In the genomic region with DNA sequence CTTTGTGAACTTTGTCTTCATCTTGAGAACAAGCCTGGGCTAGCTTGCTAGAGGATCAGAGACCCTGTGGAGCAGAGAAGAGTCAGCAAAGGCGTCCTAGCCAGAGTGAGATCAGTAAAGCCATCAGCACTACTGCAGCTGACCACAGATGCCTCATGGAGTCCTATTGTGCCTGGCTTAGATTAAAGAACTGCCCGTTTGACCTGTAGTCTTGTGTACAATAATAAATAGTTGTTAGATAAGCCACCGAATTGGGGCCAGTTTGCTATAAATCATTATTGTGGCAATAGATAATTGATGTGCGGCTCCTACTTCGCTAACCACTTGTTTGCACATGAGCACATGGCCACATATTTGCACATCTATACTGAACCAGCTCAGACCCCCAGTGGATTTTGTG, we compare ENCODE assay signal across 1 cellular context.
TF ChIP-seq lines count a peak whose summit lies in the region.

No MANE protein-coding gene starts in this region.

TF ChIP-seq in GM23338, 12 proteins besides CTCF, POLR2A, EP300 and RAD21:
- TF ChIP-seq, protein P1, sequence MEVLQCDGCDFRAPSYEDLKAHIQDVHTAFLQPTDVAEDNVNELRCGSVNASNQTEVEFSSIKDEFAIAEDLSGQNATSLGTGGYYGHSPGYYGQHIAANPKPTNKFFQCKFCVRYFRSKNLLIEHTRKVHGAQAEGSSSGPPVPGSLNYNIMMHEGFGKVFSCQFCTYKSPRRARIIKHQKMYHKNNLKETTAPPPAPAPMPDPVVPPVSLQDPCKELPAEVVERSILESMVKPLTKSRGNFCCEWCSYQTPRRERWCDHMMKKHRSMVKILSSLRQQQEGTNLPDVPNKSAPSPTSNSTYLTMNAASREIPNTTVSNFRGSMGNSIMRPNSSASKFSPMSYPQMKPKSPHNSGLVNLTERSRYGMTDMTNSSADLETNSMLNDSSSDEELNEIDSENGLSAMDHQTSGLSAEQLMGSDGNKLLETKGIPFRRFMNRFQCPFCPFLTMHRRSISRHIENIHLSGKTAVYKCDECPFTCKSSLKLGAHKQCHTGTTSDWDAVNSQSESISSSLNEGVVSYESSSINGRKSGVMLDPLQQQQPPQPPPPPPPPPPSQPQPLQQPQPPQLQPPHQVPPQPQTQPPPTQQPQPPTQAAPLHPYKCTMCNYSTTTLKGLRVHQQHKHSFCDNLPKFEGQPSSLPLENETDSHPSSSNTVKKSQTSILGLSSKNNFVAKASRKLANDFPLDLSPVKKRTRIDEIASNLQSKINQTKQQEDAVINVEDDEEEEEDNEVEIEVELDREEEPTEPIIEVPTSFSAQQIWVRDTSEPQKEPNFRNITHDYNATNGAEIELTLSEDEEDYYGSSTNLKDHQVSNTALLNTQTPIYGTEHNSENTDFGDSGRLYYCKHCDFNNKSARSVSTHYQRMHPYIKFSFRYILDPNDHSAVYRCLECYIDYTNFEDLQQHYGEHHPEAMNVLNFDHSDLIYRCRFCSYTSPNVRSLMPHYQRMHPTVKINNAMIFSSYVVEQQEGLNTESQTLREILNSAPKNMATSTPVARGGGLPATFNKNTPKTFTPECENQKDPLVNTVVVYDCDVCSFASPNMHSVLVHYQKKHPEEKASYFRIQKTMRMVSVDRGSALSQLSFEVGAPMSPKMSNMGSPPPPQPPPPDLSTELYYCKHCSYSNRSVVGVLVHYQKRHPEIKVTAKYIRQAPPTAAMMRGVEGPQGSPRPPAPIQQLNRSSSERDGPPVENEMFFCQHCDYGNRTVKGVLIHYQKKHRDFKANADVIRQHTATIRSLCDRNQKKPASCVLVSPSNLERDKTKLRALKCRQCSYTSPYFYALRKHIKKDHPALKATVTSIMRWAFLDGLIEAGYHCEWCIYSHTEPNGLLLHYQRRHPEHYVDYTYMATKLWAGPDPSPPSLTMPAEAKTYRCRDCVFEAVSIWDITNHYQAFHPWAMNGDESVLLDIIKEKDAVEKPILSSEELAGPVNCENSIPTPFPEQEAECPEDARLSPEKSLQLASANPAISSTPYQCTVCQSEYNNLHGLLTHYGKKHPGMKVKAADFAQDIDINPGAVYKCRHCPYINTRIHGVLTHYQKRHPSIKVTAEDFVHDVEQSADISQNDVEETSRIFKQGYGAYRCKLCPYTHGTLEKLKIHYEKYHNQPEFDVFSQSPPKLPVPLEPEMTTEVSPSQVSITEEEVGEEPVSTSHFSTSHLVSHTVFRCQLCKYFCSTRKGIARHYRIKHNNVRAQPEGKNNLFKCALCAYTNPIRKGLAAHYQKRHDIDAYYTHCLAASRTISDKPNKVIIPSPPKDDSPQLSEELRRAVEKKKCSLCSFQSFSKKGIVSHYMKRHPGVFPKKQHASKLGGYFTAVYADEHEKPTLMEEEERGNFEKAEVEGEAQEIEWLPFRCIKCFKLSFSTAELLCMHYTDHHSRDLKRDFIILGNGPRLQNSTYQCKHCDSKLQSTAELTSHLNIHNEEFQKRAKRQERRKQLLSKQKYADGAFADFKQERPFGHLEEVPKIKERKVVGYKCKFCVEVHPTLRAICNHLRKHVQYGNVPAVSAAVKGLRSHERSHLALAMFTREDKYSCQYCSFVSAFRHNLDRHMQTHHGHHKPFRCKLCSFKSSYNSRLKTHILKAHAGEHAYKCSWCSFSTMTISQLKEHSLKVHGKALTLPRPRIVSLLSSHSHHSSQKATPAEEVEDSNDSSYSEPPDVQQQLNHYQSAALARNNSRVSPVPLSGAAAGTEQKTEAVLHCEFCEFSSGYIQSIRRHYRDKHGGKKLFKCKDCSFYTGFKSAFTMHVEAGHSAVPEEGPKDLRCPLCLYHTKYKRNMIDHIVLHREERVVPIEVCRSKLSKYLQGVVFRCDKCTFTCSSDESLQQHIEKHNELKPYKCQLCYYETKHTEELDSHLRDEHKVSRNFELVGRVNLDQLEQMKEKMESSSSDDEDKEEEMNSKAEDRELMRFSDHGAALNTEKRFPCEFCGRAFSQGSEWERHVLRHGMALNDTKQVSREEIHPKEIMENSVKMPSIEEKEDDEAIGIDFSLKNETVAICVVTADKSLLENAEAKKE (CRISPR knock-in tag; IDR thresholded peaks at IDR 0.05) = no peak
- TF ChIP-seq CREB1 (CRISPR knock-in tag; IDR thresholded peaks at IDR 0.05; ENCODE audit: low read depth) = no peak
- TF ChIP-seq, protein P2, sequence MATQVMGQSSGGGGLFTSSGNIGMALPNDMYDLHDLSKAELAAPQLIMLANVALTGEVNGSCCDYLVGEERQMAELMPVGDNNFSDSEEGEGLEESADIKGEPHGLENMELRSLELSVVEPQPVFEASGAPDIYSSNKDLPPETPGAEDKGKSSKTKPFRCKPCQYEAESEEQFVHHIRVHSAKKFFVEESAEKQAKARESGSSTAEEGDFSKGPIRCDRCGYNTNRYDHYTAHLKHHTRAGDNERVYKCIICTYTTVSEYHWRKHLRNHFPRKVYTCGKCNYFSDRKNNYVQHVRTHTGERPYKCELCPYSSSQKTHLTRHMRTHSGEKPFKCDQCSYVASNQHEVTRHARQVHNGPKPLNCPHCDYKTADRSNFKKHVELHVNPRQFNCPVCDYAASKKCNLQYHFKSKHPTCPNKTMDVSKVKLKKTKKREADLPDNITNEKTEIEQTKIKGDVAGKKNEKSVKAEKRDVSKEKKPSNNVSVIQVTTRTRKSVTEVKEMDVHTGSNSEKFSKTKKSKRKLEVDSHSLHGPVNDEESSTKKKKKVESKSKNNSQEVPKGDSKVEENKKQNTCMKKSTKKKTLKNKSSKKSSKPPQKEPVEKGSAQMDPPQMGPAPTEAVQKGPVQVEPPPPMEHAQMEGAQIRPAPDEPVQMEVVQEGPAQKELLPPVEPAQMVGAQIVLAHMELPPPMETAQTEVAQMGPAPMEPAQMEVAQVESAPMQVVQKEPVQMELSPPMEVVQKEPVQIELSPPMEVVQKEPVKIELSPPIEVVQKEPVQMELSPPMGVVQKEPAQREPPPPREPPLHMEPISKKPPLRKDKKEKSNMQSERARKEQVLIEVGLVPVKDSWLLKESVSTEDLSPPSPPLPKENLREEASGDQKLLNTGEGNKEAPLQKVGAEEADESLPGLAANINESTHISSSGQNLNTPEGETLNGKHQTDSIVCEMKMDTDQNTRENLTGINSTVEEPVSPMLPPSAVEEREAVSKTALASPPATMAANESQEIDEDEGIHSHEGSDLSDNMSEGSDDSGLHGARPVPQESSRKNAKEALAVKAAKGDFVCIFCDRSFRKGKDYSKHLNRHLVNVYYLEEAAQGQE (IDR thresholded peaks at IDR 0.05; ENCODE audit: unreplicated experiment) = no peak
- no peak for TF ChIP-seq JUNB (IDR thresholded peaks at IDR 0.05; ENCODE audit: unreplicated experiment)
- TF ChIP-seq, protein P3, sequence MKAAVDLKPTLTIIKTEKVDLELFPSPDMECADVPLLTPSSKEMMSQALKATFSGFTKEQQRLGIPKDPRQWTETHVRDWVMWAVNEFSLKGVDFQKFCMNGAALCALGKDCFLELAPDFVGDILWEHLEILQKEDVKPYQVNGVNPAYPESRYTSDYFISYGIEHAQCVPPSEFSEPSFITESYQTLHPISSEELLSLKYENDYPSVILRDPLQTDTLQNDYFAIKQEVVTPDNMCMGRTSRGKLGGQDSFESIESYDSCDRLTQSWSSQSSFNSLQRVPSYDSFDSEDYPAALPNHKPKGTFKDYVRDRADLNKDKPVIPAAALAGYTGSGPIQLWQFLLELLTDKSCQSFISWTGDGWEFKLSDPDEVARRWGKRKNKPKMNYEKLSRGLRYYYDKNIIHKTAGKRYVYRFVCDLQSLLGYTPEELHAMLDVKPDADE (IDR thresholded peaks at IDR 0.05) = no peak
- no peak for TF ChIP-seq ZNF331 (CRISPR knock-in tag; IDR thresholded peaks at IDR 0.05; ENCODE audit: low read depth)
- TF ChIP-seq ZNF114 (CRISPR knock-in tag; IDR thresholded peaks at IDR 0.05) = no peak
- TF ChIP-seq NANOG (IDR thresholded peaks at IDR 0.05; ENCODE audit: borderline replicate concordance) = no peak
- TF ChIP-seq EZH2phosphoT487 (IDR thresholded peaks at IDR 0.05; ENCODE audit: unreplicated experiment) = no peak
- TF ChIP-seq STAT1 (IDR thresholded peaks at IDR 0.05; ENCODE audit: unreplicated experiment) = no peak
- no peak for TF ChIP-seq POLR2AphosphoS5 (IDR thresholded peaks at IDR 0.05; ENCODE audit: low read depth)
- no peak for TF ChIP-seq EZH2 (IDR thresholded peaks at IDR 0.05; ENCODE audit: low read depth, unreplicated experiment)
